8 cellular contexts compared by ENCODE assay signal in genomic region chr5:151094054-151094858, GRCh38. TPM values are rescaled to one million over a fixed set of nuclear protein-coding genes. Genes with fewer than 3 reads are reported as not detected.
DNase-seq lines count a peak whose midpoint lies in the region; ATAC-seq, FAIRE-seq and TF ChIP-seq lines count a peak whose summit lies in the region.

No MANE protein-coding gene starts in this region.

- peak overlapping the region; percentile 13; the same call in 1 of the 2 replicates for H3K4me3 ChIP-seq in ACC112 (ENCODE audit: low read depth, low read length)
- H3K4me3 ChIP-seq in endothelial cell of umbilical vein (replicated peaks in 1 of 3; ENCODE audit: insufficient read depth in 1 of 3, low read depth in 1 of 3, low read length in 3 of 3): no peak overlapping the region
- peak overlapping the region in 1 of 8 donors; percentile 44 for H3K4me3 ChIP-seq in spleen

- WGBS in spleen, 5 donors: 24 to 42% (median 32%) methylated on average over 12 of the region's 12 CpGs

- H3K79me2 ChIP-seq in ACC112 (ENCODE audit: control insufficient read depth, insufficient read depth, low read length, unreplicated experiment) (no peaks in the 10 kb centered on the region), endothelial cell of umbilical vein (ENCODE audit: control insufficient read depth, insufficient read depth, low read length) (no peaks in the 10 kb centered on the region)

- no TSS peak for BruUV-seq in endothelial cell of umbilical vein (replicated peaks; lab: Mats Ljungman, UMichigan)

- H3K27me3 Mint-ChIP-seq in activated CD4-positive, alpha-beta T cell treated with anti-CD3 and anti-CD28 coated beads, Interleukin-2, amount 10 ng/mL, durations not matched to agents 24 days and 14 days: no peaks in the 10 kb centered on the region

- H3K4me1 ChIP-seq in ACC112 (ENCODE audit: control insufficient read depth, insufficient read depth, low read length, unreplicated experiment) (peaks cover 40% of the 10 kb centered on the region), endothelial cell of umbilical vein (ENCODE audit: control insufficient read depth, extremely low read depth, insufficient read depth, low read length) (peaks cover 44% of the 10 kb centered on the region), spleen (peaks cover 62 to 88% (median 77%) of the 10 kb centered on the region in 6 donors)

- no peaks in the 10 kb centered on the region for H3K27me3 ChIP-seq in ACC112 (ENCODE audit: insufficient read depth, low read length)
- no peaks in the 10 kb centered on the region for H3K27me3 ChIP-seq in endothelial cell of umbilical vein (ENCODE audit: control insufficient read depth in 2 of 2, insufficient read depth in 2 of 2, low read length in 2 of 2)
- no peaks in the 10 kb centered on the region for H3K27me3 ChIP-seq in spleen (replicated peaks in 1 of 7)

- intact Hi-C loops in activated CD4-positive, alpha-beta T cell treated with anti-CD3 and anti-CD28 coated beads, Interleukin-2, amount 10 ng/mL, durations not matched to agents 24 days and 14 days (cut with micrococcal nuclease): loop anchor here (1.0 to 2.0 kb wide), 4 partner anchors 8 to 57 kb away; no protein-coding TSS in a partner anchor
- intact Hi-C loops in endothelial cell of umbilical vein (cut with micrococcal nuclease) (no loop called here), spleen (cut with DNase I; ENCODE audit: low total_unique reads) (no loop called here)

- peak; percentile 81 for TF ChIP-seq POLR2A in GM19193 (IDR thresholded peaks at IDR 0.05; ENCODE audit: extremely low read depth, insufficient read depth, insufficient read length)
- peak; percentile 19 for TF ChIP-seq POLR2A in endothelial cell of umbilical vein (IDR thresholded peaks at IDR 0.05; ENCODE audit: low read depth, low read length)
- TF ChIP-seq POLR2A in spleen (IDR thresholded peaks at IDR 0.05): no peak

- H3K27ac Mint-ChIP-seq in activated CD4-positive, alpha-beta T cell treated with anti-CD3 and anti-CD28 coated beads, Interleukin-2, amount 10 ng/mL, durations not matched to agents 24 days and 14 days: peak overlapping the region; percentile 90

- peak overlapping the region; percentile 99 for H3K27ac ChIP-seq in ACC112 (ENCODE audit: low read depth, low read length)
- H3K27ac ChIP-seq in endothelial cell of umbilical vein (ENCODE audit: insufficient read depth, low read depth, low read length): peak overlapping the region; percentile 67
- peak overlapping the region; percentile 64 to 92 (median 84) for H3K27ac ChIP-seq in spleen

- H3K9ac ChIP-seq in endothelial cell of umbilical vein (replicated peaks; ENCODE audit: extremely low read depth, insufficient read depth, low read length): no peak overlapping the region

- no peaks in the 10 kb centered on the region for H3K9me3 Mint-ChIP-seq in activated CD4-positive, alpha-beta T cell treated with anti-CD3 and anti-CD28 coated beads, Interleukin-2, amount 10 ng/mL, durations not matched to agents 24 days and 14 days

- H2AFZ ChIP-seq in ACC112 (ENCODE audit: low read length, unreplicated experiment) (no peak overlapping the region), endothelial cell of umbilical vein (ENCODE audit: low read depth, low read length) (no peak overlapping the region)

- TF ChIP-seq CTCF in endothelial cell of umbilical vein (IDR thresholded peaks at IDR 0.05; ENCODE audit: extremely low read depth in 1 of 2, insufficient read depth in 1 of 2, low read depth in 1 of 2, low read length in 2 of 2) (no peak), spleen (IDR thresholded peaks at IDR 0.05 in 8 of 11, conservative IDR thresholded peaks at IDR 0.05 in 3 of 11) (no peak)

- CTCF ChIA-PET in endothelial cell of umbilical vein (lab: Charles Lee): interaction anchor here (0.8 to 2.3 kb wide), 12 partner anchors 13 to 92 kb away, joined by 3 to 19 read pairs (median 4); partner anchors contain the start of gene TNIP1

- H3K4me1 Mint-ChIP-seq in activated CD4-positive, alpha-beta T cell treated with anti-CD3 and anti-CD28 coated beads, Interleukin-2, amount 10 ng/mL, durations not matched to agents 24 days and 14 days: peaks cover 63% of the 10 kb centered on the region

- peaks cover 14% of the 10 kb centered on the region for H3K36me3 Mint-ChIP-seq in activated CD4-positive, alpha-beta T cell treated with anti-CD3 and anti-CD28 coated beads, Interleukin-2, amount 10 ng/mL, durations not matched to agents 24 days and 14 days (ENCODE audit: low read depth)

- peak; percentile 48 for FAIRE-seq in endothelial cell of umbilical vein (lab: Jason Lieb, UNC)

- no peaks in the 10 kb centered on the region for H3K9me3 ChIP-seq in endothelial cell of umbilical vein (replicated peaks; ENCODE audit: control insufficient read depth, insufficient read depth, low read length)
- H3K9me3 ChIP-seq in spleen: no peaks in the 10 kb centered on the region

- ATAC-seq in HG03342 (IDR thresholded peaks at IDR 0.05; ENCODE audit: unreplicated experiment): peak; percentile 59

- POLR2A ChIA-PET in endothelial cell of umbilical vein (lab: Charles Lee): interaction anchor here (0.9 kb wide), 1 partner anchor 13 kb away, joined by 4 read pairs; the partner anchor contains the start of gene TNIP1

- H3K9me1 ChIP-seq in endothelial cell of umbilical vein (replicated peaks; ENCODE audit: control insufficient read depth, extremely low read depth, insufficient read depth, low read length): no peaks in the 10 kb centered on the region

- peak overlapping the region; percentile 74 for H3K4me3 Mint-ChIP-seq in activated CD4-positive, alpha-beta T cell treated with anti-CD3 and anti-CD28 coated beads, Interleukin-2, amount 10 ng/mL, durations not matched to agents 24 days and 14 days

- dilution Hi-C loops in endothelial cell of umbilical vein (cut with MboI; ENCODE audit: extremely low pct_ligation_motif_present, low sequenced_read_pairs): no loop called here

- peak overlapping the region; percentile 6 for H3K4me2 ChIP-seq in endothelial cell of umbilical vein (ENCODE audit: insufficient read depth, low read length)

- H4K20me1 ChIP-seq in endothelial cell of umbilical vein (replicated peaks; ENCODE audit: control insufficient read depth, extremely low read depth, insufficient read depth, low read length): no peaks in the 10 kb centered on the region

- peak; percentile 88 for DNase-seq in activated CD4-positive, alpha-beta T cell treated with anti-CD3 and anti-CD28 coated beads, Interleukin-2, amount 10 ng/mL, durations not matched to agents 24 days and 14 days
- no peak for DNase-seq in endothelial cell of umbilical vein (ENCODE audit: low read depth, low spot score)
- DNase-seq in spleen: peak; percentile 88
- no peak for DNase-seq in NCI-H1048 (lab: John Stamatoyannopoulos, UW)
- DNase-seq in pons (ENCODE audit: low spot score): no peak

- no peaks in the 10 kb centered on the region for H3K36me3 ChIP-seq in ACC112 (ENCODE audit: insufficient read depth, low read length)
- H3K36me3 ChIP-seq in endothelial cell of umbilical vein (ENCODE audit: control insufficient read depth in 2 of 2, extremely low read depth in 1 of 2, insufficient read depth in 2 of 2, low read length in 2 of 2): no peaks in the 10 kb centered on the region
- no peaks in the 10 kb centered on the region for H3K36me3 ChIP-seq in spleen

TF ChIP-seq in endothelial cell of umbilical vein, 7 proteins besides CTCF, POLR2A, EP300 and RAD21:
- TF ChIP-seq GATA2 (IDR thresholded peaks at IDR 0.05; ENCODE audit: insufficient read depth, insufficient read length, low read depth, low read length) (no peak), EZH2 (IDR thresholded peaks at IDR 0.05; ENCODE audit: borderline replicate concordance, low read depth, low read length, severe bottlenecking) (no peak), FOS (IDR thresholded peaks at IDR 0.05; ENCODE audit: borderline replicate concordance, insufficient read depth, low read length) (no peak)

RNA-seq across cellular contexts. Expression of gene TNIP1, which starts 13.4 kb away (rescaled TPM):
- total RNA-seq in activated CD4-positive, alpha-beta T cell treated with anti-CD3 and anti-CD28 coated beads, Interleukin-2, amount 10 ng/mL, durations not matched to agents 24 days and 14 days: 345 and 360 TPM in 2 replicates
- total RNA-seq in endothelial cell of umbilical vein (87.0 and 96.8 TPM in 2 replicates), spleen (100 to 1,000 TPM; 179 to 260 (median 218) TPM)
- polyA plus RNA-seq in endothelial cell of umbilical vein (37.2 and 43.0 TPM in 2 replicates), spleen (100 to 1,000 TPM in 1 of 3 donors, 10 to 100 TPM in 2; 67.7 to 149 (median 95.9) TPM)
- polyA plus RNA-seq in endothelial cell of umbilical vein (2011; cell fraction: cytosol; rRNA removed): 56.0 and 62.7 TPM in 2 replicates
- polyA plus RNA-seq in endothelial cell of umbilical vein (2011; cell fraction: nucleus; rRNA removed): 48.3 and 53.2 TPM in 2 replicates
- 50.7 and 56.8 TPM in 2 replicates for polyA plus RNA-seq in endothelial cell of umbilical vein (2012)
- 57.8 and 80.8 TPM in 2 replicates for polyA minus RNA-seq in endothelial cell of umbilical vein
- polyA minus RNA-seq in endothelial cell of umbilical vein (2011; cell fraction: cytosol; rRNA and poly(A)+ RNA removed): 42.1 TPM
- polyA minus RNA-seq in endothelial cell of umbilical vein (2011; cell fraction: nucleus; rRNA and poly(A)+ RNA removed): 52.3 and 55.6 TPM in 2 replicates

Comparison
In these comparisons a context has a peak if more than half of its experiments do, and no peak if none do; other contexts are left out.
1. POLR2A ChIP-seq: peak in GM19193 (single experiment) and endothelial cell of umbilical vein (single experiment); none in spleen (0 of 3).
2. DNase-seq: peak in activated CD4-positive, alpha-beta T cell treated with anti-CD3 and anti-CD28 coated beads, Interleukin-2, amount 10 ng/mL, durations not matched to agents 24 days and 14 days (single experiment) and spleen (single experiment); none in endothelial cell of umbilical vein (single experiment), NCI-H1048 (single experiment) and pons (single experiment).
3. Peak in every context shown above with its lines, with median percentiles within 50 percentile points of each other: H3K27ac ChIP-seq.